Comparison of ENCODE assay signal across 11 cellular contexts in genomic region chr10:84331091-84331490, GRCh38. TPM values are rescaled to one million over a fixed set of nuclear protein-coding genes. Genes with fewer than 3 reads are reported as not detected.
DNase-seq lines count a peak whose midpoint lies in the region; ATAC-seq, FAIRE-seq and TF ChIP-seq lines count a peak whose summit lies in the region.
"Had no signal": no experiment of that assay in that cellular context is flagged by ENCODE, and none has a peak within 500 bp of the region (broad histone marks: within the 10 kb centered on the region; RNA-seq: fewer than 3 reads in every experiment).

No MANE protein-coding gene starts in this region.

- POLR2A ChIA-PET in HepG2 (lab: Yijun Ruan, JAX): no interaction called here

- 91% methylated on average over 2 of the region's 2 CpGs for WGBS in HepG2 (ENCODE audit: low lambda C conversion rate)
- WGBS in right lobe of liver (ENCODE audit: insufficient coverage, low coverage, low lambda C conversion rate, missing lambda C conversion rate): 66% methylated on average over 2 of the region's 2 CpGs
- 94 to 97% methylated on average over 2 of the region's 2 CpGs for WGBS in gastroesophageal sphincter (ENCODE audit: low coverage in 1 of 2), 2 donors

- ATAC-seq in HepG2: no peak
- no peak for ATAC-seq in right lobe of liver
- no peak for ATAC-seq in GM18511 (IDR thresholded peaks at IDR 0.05; ENCODE audit: unreplicated experiment)
- ATAC-seq in gastroesophageal sphincter: no peak
- no peak for ATAC-seq in HG03095 (IDR thresholded peaks at IDR 0.05; ENCODE audit: unreplicated experiment)

- no peaks in the 10 kb centered on the region; a peak in 1 of 5 replicates for H3K36me3 ChIP-seq in HepG2 (replicated peaks in 1 of 2; ENCODE audit: control insufficient read depth in 1 of 2, insufficient read depth in 2 of 2, low read length in 2 of 2)
- no peaks in the 10 kb centered on the region for H3K36me3 ChIP-seq in right lobe of liver
- H3K36me3 ChIP-seq in Peyer's patch: no peaks in the 10 kb centered on the region
- H3K36me3 ChIP-seq in gastroesophageal sphincter: no peaks in the 10 kb centered on the region
- H3K36me3 ChIP-seq: suprapubic skin had no signal

- H3K27me3 Mint-ChIP-seq in immature natural killer cell (ENCODE audit: low read depth in 3 of 3): peaks cover 14 to 32% (median 32%) of the 10 kb centered on the region in 3 donors
- H3K27me3 Mint-ChIP-seq in type B pancreatic cell: no peaks in the 10 kb centered on the region

- H3K27ac Mint-ChIP-seq in immature natural killer cell (peak overlapping the region in 5 of 6 donors; percentile 97 to 99 (median 98)), type B pancreatic cell (peak overlapping the region; percentile 18)

- peaks cover 0 to 2% (median 0%) of the 10 kb centered on the region in 6 donors for H3K9me3 Mint-ChIP-seq in immature natural killer cell
- H3K9me3 Mint-ChIP-seq in type B pancreatic cell: no peaks in the 10 kb centered on the region

- H4K20me1 ChIP-seq in HepG2 (ENCODE audit: insufficient read depth, low read length): peaks cover 19% of the 10 kb centered on the region

- TF ChIP-seq EP300 in HepG2 (IDR thresholded peaks at IDR 0.05; ENCODE audit: low read depth in 2 of 2, low read length in 2 of 2): no peak
- no peak for TF ChIP-seq EP300 in HepG2 (CRISPR knock-in tag; IDR thresholded peaks at IDR 0.05; ENCODE audit: borderline replicate concordance)
- TF ChIP-seq EP300 in gastroesophageal sphincter (IDR thresholded peaks at IDR 0.05): no peak

- H3K4me1 ChIP-seq in HepG2 (ENCODE audit: insufficient read depth, low read length): peaks cover 68% of the 10 kb centered on the region
- peaks cover 0 to 12% (median 0%) of the 10 kb centered on the region in 4 donors for H3K4me1 ChIP-seq in right lobe of liver
- peaks cover 0 to 29% (median 5%) of the 10 kb centered on the region in 4 donors for H3K4me1 ChIP-seq in Peyer's patch
- H3K4me1 ChIP-seq in gastroesophageal sphincter: peaks cover 5 to 64% (median 14%) of the 10 kb centered on the region in 3 donors

- BruUV-seq in HepG2 (replicated peaks; lab: Mats Ljungman, UMichigan): no TSS peak

- TF ChIP-seq CTCF in HepG2 (CRISPR knock-in tag; IDR thresholded peaks at IDR 0.05) (no peak), right lobe of liver (IDR thresholded peaks at IDR 0.05) (no peak), Peyer's patch (IDR thresholded peaks at IDR 0.05) (no peak), type B pancreatic cell (conservative IDR thresholded peaks at IDR 0.05) (no peak), gastroesophageal sphincter (IDR thresholded peaks at IDR 0.05) (no peak)

- H3K36me3 Mint-ChIP-seq in immature natural killer cell (no peaks in the 10 kb centered on the region), type B pancreatic cell (no peaks in the 10 kb centered on the region)

- DNase-seq in HepG2 (ENCODE audit: low spot score) (no peak), right lobe of liver (no peak), Peyer's patch (no peak), immature natural killer cell (no peak), type B pancreatic cell (ENCODE audit: extremely low spot score, unreplicated experiment) (no peak)
- DNase-seq: activated effector memory CD4-positive, alpha-beta T cell treated with anti-CD3 and anti-CD28 coated beads, Interleukin-2, amount 50 U/mL, for 16 hours had no signal

- H3K4me3 ChIP-seq in HepG2 (replicated peaks in 1 of 3; ENCODE audit: insufficient read depth in 1 of 3, low read depth in 2 of 3, low read length in 3 of 3) (no peak overlapping the region; a peak in 1 of 6 replicates), right lobe of liver (no peak overlapping the region), Peyer's patch (peak overlapping the region in 1 of 4 donors; percentile 99), gastroesophageal sphincter (no peak overlapping the region)
- H3K4me3 ChIP-seq: suprapubic skin had no signal

- H3K27me3 ChIP-seq in HepG2 (ENCODE audit: control insufficient read depth in 1 of 2, insufficient read depth in 2 of 2, low read length in 2 of 2) (no peaks in the 10 kb centered on the region; a peak in 1 of 5 replicates), right lobe of liver (no peaks in the 10 kb centered on the region), Peyer's patch (no peaks in the 10 kb centered on the region), gastroesophageal sphincter (no peaks in the 10 kb centered on the region)
- H3K27me3 ChIP-seq: suprapubic skin had no signal

- H3K4me1 Mint-ChIP-seq in immature natural killer cell (peaks cover 35 to 39% of the 10 kb centered on the region in 2 donors), type B pancreatic cell (ENCODE audit: unreplicated experiment) (peaks cover 31% of the 10 kb centered on the region)

- in situ Hi-C loops in HepG2 (cut with HindIII; ENCODE audit: extremely low pct_ligation_motif_present, low pct_unique_long_range_greater_than_20kb): no loop called here

- TF ChIP-seq RAD21 in HepG2 (CRISPR knock-in tag; IDR thresholded peaks at IDR 0.05): no peak

- intact Hi-C loops in HepG2 (cut with micrococcal nuclease; ENCODE audit: unreplicated experiment): no loop called here
- intact Hi-C loops in right lobe of liver (cut with DNase I): no loop called here

- H3K4me3 Mint-ChIP-seq in immature natural killer cell: peak overlapping the region; percentile 54 to 98 (median 95)
- H3K4me3 Mint-ChIP-seq in type B pancreatic cell: peak overlapping the region; percentile 97

- peak overlapping the region; percentile 77; the same call in 1 of the 2 replicates for H3K4me2 ChIP-seq in HepG2 (ENCODE audit: low read depth, low read length)

- H3K79me2 ChIP-seq in HepG2 (ENCODE audit: insufficient read depth, low read length): peaks cover 66% of the 10 kb centered on the region

- CTCF ChIA-PET in HepG2 (lab: Yijun Ruan, JAX; ENCODE audit: low intra/inter-chr PET ratio, low total read pairs): no interaction called here

- H3K9me3 ChIP-seq in HepG2 (ENCODE audit: low read length) (no peaks in the 10 kb centered on the region), right lobe of liver (no peaks in the 10 kb centered on the region), Peyer's patch (no peaks in the 10 kb centered on the region), gastroesophageal sphincter (no peaks in the 10 kb centered on the region)
- H3K9me3 ChIP-seq: suprapubic skin had no signal

- H3K9ac ChIP-seq in HepG2 (ENCODE audit: insufficient read depth, low read depth, low read length): peak overlapping the region; percentile 27; the same call in 1 of the 2 replicates

- TF ChIP-seq POLR2A in HepG2 (IDR thresholded peaks at IDR 0.05; ENCODE audit: insufficient read depth in 1 of 2, low read depth in 2 of 2, low read length in 2 of 2) (no peak), right lobe of liver (IDR thresholded peaks at IDR 0.05) (no peak), Peyer's patch (IDR thresholded peaks at IDR 0.05) (no peak), gastroesophageal sphincter (IDR thresholded peaks at IDR 0.05) (no peak)

- H3K27ac ChIP-seq in HepG2 (ENCODE audit: extremely low read length, insufficient read depth, low read length) (no peak overlapping the region), right lobe of liver (no peak overlapping the region), Peyer's patch (peak overlapping the region in 3 of 4 donors; percentile 15 to 98 (median 97)), gastroesophageal sphincter (no peak overlapping the region)
- H3K27ac ChIP-seq: suprapubic skin had no signal

- no peak for FAIRE-seq in HepG2 (lab: Jason Lieb, UNC)
- FAIRE-seq: colon had no signal

- H2AFZ ChIP-seq in HepG2 (ENCODE audit: low read length): no peak overlapping the region

TF ChIP-seq in HepG2, 621 proteins besides CTCF, POLR2A, EP300 and RAD21 (continues in another document):
- no peak for TF ChIP-seq ZNF674 (CRISPR knock-in tag; IDR thresholded peaks at IDR 0.05; ENCODE audit: low read depth)
- no peak for TF ChIP-seq ZNF383 (CRISPR knock-in tag; IDR thresholded peaks at IDR 0.05; ENCODE audit: borderline replicate concordance)
- no peak for TF ChIP-seq RAD51 (IDR thresholded peaks at IDR 0.05; ENCODE audit: borderline replicate concordance)
- no peak for TF ChIP-seq MTF2 (CRISPR knock-in tag; IDR thresholded peaks at IDR 0.05; ENCODE audit: borderline replicate concordance)
- no peak for TF ChIP-seq ZNF780A (CRISPR knock-in tag; IDR thresholded peaks at IDR 0.05)
- TF ChIP-seq ZBTB20 (CRISPR knock-in tag; IDR thresholded peaks at IDR 0.05; ENCODE audit: borderline replicate concordance, low read depth): no peak
- TF ChIP-seq ZNF501 (CRISPR knock-in tag; IDR thresholded peaks at IDR 0.05): no peak
- TF ChIP-seq KDM5B (CRISPR knock-in tag; IDR thresholded peaks at IDR 0.05; ENCODE audit: borderline replicate concordance): no peak
- no peak for TF ChIP-seq FOXO1 (CRISPR knock-in tag; IDR thresholded peaks at IDR 0.05)

RNA-seq across cellular contexts. Expression of gene CCSER2, which starts 2.7 kb away (rescaled TPM):
- total RNA-seq in HepG2 (2016; rRNA removed; fragmentation: Illumina TruSeq; extraction: Trizol) (17.2 and 17.4 TPM in 2 replicates), right lobe of liver (10 to 100 TPM; 18.2 to 28.8 (median 25.9) TPM), Peyer's patch (10 to 100 TPM; 33.7 to 63.9 (median 47.5) TPM), type B pancreatic cell (ENCODE audit: low replicate concordance) (43.9 and 85.8 TPM in 2 replicates), gastroesophageal sphincter (10 to 100 TPM; 64.5 to 93.5 (median 83.3) TPM)
- 69.9 and 70.2 TPM in 2 replicates for total RNA-seq in HepG2 (2016; cell fraction: cytosol; rRNA removed; fragmentation: Illumina TruSeq; extraction: Trizol; ENCODE audit: low read depth)
- 16.5 and 16.8 TPM in 2 replicates for total RNA-seq in HepG2 (2016; cell fraction: insoluble cytoplasmic fraction; rRNA removed; fragmentation: Illumina TruSeq; extraction: Trizol)
- 51.3 and 63.0 TPM in 2 replicates for total RNA-seq in HepG2 (2016; cell fraction: membrane; rRNA removed; fragmentation: Illumina TruSeq; extraction: Trizol)
- 32.8 and 34.4 TPM in 2 replicates for total RNA-seq in HepG2 (2016; cell fraction: nucleus; rRNA removed; fragmentation: Illumina TruSeq; extraction: Trizol)
- polyA plus RNA-seq in HepG2 (2011; rRNA removed) (10.3 and 13.3 TPM in 2 replicates), immature natural killer cell (100 to 1,000 TPM in 2 of 3 donors, 10 to 100 TPM in 1; 81.3 to 118 (median 103) TPM)
- 5.2 and 10.1 TPM in 2 replicates for polyA plus RNA-seq in HepG2 (2011; cell fraction: cytosol; rRNA removed)
- 3.7 and 4.9 TPM in 2 replicates for polyA plus RNA-seq in HepG2 (2011; cell fraction: nucleus; rRNA removed)
- polyA plus RNA-seq in HepG2 (2012): 8.4 and 10.2 TPM in 2 replicates
- 2.9 and 3.1 TPM in 2 replicates for polyA plus RNA-seq in HepG2 (2016; cell fraction: cytosol; fragmentation: Illumina TruSeq; extraction: Trizol; ENCODE audit: low read depth)
- polyA plus RNA-seq in HepG2 (2016; cell fraction: insoluble cytoplasmic fraction; fragmentation: Illumina TruSeq; extraction: Trizol; ENCODE audit: low read depth): 16.8 and 17.9 TPM in 2 replicates
- 8.0 and 10.5 TPM in 2 replicates for polyA plus RNA-seq in HepG2 (2016; cell fraction: membrane; fragmentation: Illumina TruSeq; extraction: Trizol; ENCODE audit: low read depth)
- polyA plus RNA-seq in HepG2 (2016; cell fraction: nucleus; fragmentation: Illumina TruSeq; extraction: Trizol; ENCODE audit: insufficient read depth, low read depth): 12.8 and 13.0 TPM in 2 replicates
- 6.3 and 10.3 TPM in 2 replicates for polyA minus RNA-seq in HepG2 (2011; rRNA and poly(A)+ RNA removed; ENCODE audit: low replicate concordance)
- 17.7 and 24.0 TPM in 2 replicates for polyA minus RNA-seq in HepG2 (2011; cell fraction: cytosol; rRNA and poly(A)+ RNA removed)
- 59.5 and 72.5 TPM in 2 replicates for polyA minus RNA-seq in HepG2 (2011; cell fraction: nucleus; rRNA and poly(A)+ RNA removed)

Comparison
In these comparisons a context has a peak if more than half of its experiments do, and no peak if none do; other contexts are left out.
1. H3K27ac ChIP-seq: peak in Peyer's patch (3 of 4); none in HepG2 (single experiment), right lobe of liver (0 of 3) and gastroesophageal sphincter (0 of 4).